35 cellular contexts compared by ENCODE assay signal in the genomic region with DNA sequence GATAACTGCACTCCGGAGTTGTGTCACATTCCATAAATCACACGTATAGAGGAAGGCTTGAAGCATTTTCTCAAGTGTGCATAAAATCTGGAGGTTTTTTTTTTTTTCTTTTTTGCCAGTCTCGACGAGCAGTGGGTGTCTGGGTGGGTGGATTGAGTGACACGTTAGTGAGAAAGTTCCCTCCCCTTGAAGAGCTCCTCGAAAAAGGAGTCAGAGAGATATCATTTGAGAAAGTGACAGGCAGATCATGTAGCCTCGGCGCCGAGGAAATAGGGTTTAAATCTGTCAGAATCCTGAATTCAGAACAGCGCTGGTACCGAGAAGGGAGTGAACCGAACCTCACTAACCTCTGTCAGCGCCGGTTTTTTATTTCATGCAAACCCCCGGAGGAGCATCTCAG.
"Had no signal": no experiment of that assay in that cellular context is flagged by ENCODE, and none has a peak within 500 bp of the region (broad histone marks: within the 10 kb centered on the region; RNA-seq: fewer than 3 reads in every experiment).

No MANE protein-coding gene starts in this region.

- H3K4me3 Mint-ChIP-seq: activated CD4-positive, alpha-beta T cell treated with anti-CD3 and anti-CD28 coated beads for 36 hours; activated CD4-positive, alpha-beta T cell treated with anti-CD3 and anti-CD28 coated beads, Interleukin-2, amount 10 ng/mL, durations not matched to agents 7 days and 5 days; activated naive CD4-positive, alpha-beta T cell treated with anti-CD3 and anti-CD28 coated beads for 36 hours; activated naive CD8-positive, alpha-beta T cell treated with anti-CD3 and anti-CD28 coated beads, Interleukin-2, amount 50 U/mL, for 24 hours; activated T-cell treated with anti-CD3 and anti-CD28 coated beads, Interleukin-2, amount 50 U/mL, for 4 hours; activated T-helper 1 cell treated with anti-CD3 and anti-CD28 coated beads, Interleukin-12 subunit alpha, Interleukin-12 subunit beta, Interleukin-2, Interleukin-4 antibody, amounts not matched to agents 30 ng/mL and 10 ng/mL and 1 ng/mL, durations not matched to agents 14 hours and 24 hours and 36 hours; T-helper 1 cell treated with Interleukin-12 subunit alpha and Interleukin-12 subunit beta and Interleukin-4 antibody, amounts not matched to agents 30 μg/mL and 1 μg/mL, for 36 hours; T-helper 2 cell treated with Interferon-gamma antibody and Interleukin-4, amounts not matched to agents 5 μg/mL and 100 μg/mL, for 36 hours; WTC11 had no signal

- H3K9me3 ChIP-seq: Peyer's patch, SJSA1, SK-N-SH had no signal

- H3K36me3 ChIP-seq: brain microvascular endothelial cell, cardiac muscle cell, Peyer's patch, SJSA1 had no signal

- DNase-seq: activated CD4-positive, alpha-beta T cell treated with anti-CD3 and anti-CD28 coated beads for 36 hours; activated CD4-positive, alpha-beta T cell treated with anti-CD3 and anti-CD28 coated beads, Interleukin-2, amount 10 ng/mL, durations not matched to agents 7 days and 5 days; activated CD4-positive, alpha-beta T cell treated with anti-CD3 and anti-CD28 coated beads, Interleukin-2, amount 50 U/mL, for 48 hours; activated CD8-positive, alpha-beta memory T cell treated with anti-CD3 and anti-CD28 coated beads, Interleukin-2, amount 50 U/mL, for 4 hours; activated gamma-delta T cell treated with Interleukin-2 at 50 U/mL for 16 hours; activated naive CD4-positive, alpha-beta T cell treated with anti-CD3 and anti-CD28 coated beads for 36 hours; activated naive CD8-positive, alpha-beta T cell treated with anti-CD3 and anti-CD28 coated beads, Interleukin-2, amount 50 U/mL, for 24 hours; activated T-cell treated with anti-CD3 and anti-CD28 coated beads for 4 hours; activated T-cell treated with anti-CD3 and anti-CD28 coated beads, Interleukin-2, amount 50 U/mL, for 4 hours; aorta; brain microvascular endothelial cell; cerebellar nuclear complex; NCI-H1105; NCI-H1417 treated with DMSO at 0.1 percent for 48 hours; NCI-H187 treated with DMSO at 0.1 percent for 48 hours; NCI-H2081 treated with DMSO at 0.1 percent for 48 hours; NCI-H226; NCI-H446 treated with DMSO at 0.1 percent for 48 hours; NCI-H524; NCI-H69; NCI-H82; PC-3; Peyer's patch; RPMI8226; SHP77 treated with DMSO at 0.1 percent for 48 hours; SK-N-SH had no signal

- ATAC-seq: activated CD4-positive, alpha-beta T cell treated with anti-CD3 and anti-CD28 coated beads for 36 hours; activated CD4-positive, CD25-positive, alpha-beta regulatory T cell treated with anti-CD3 and anti-CD28 coated beads, Interleukin-2, amount 50 U/mL, for 24 hours; activated naive CD4-positive, alpha-beta T cell treated with anti-CD3 and anti-CD28 coated beads, Interleukin-2, amount 50 U/mL, for 72 hours; activated naive CD8-positive, alpha-beta T cell treated with anti-CD3 and anti-CD28 coated beads, Interleukin-2, amount 50 U/mL, for 24 hours; activated T-cell treated with anti-CD3 and anti-CD28 coated beads, Interleukin-2, amount 50 U/mL, for 4 hours; K562; PC-3; WTC11 had no signal

- H3K9me3 Mint-ChIP-seq: activated CD4-positive, alpha-beta T cell treated with anti-CD3 and anti-CD28 coated beads, Interleukin-2, amount 10 ng/mL, durations not matched to agents 7 days and 5 days; activated naive CD4-positive, alpha-beta T cell treated with anti-CD3 and anti-CD28 coated beads for 36 hours; activated naive CD4-positive, alpha-beta T cell treated with anti-CD3 and anti-CD28 coated beads, Interleukin-2, amount 50 U/mL, for 72 hours; activated naive CD8-positive, alpha-beta T cell treated with anti-CD3 and anti-CD28 coated beads, Interleukin-2, amount 50 U/mL, for 24 hours; activated T-cell treated with anti-CD3 and anti-CD28 coated beads, Interleukin-2, amount 50 U/mL, for 4 hours; T-helper 1 cell treated with Interleukin-12 subunit alpha and Interleukin-12 subunit beta and Interleukin-4 antibody, amounts not matched to agents 30 μg/mL and 1 μg/mL, for 36 hours; T-helper 2 cell treated with Interferon-gamma antibody and Interleukin-4, amounts not matched to agents 5 μg/mL and 100 μg/mL, for 36 hours; WTC11 had no signal

- H3K27ac ChIP-seq: brain microvascular endothelial cell, cardiac muscle cell, Peyer's patch, SJSA1 had no signal

- H3K4me1 ChIP-seq: Peyer's patch, SJSA1 had no signal

- H3K4me3 ChIP-seq: cardiac muscle cell, K562, Peyer's patch, SJSA1 had no signal

- H3K4me2 ChIP-seq: SK-N-SH had no signal

- H3K9ac ChIP-seq: SK-N-SH had no signal

- H3K36me3 Mint-ChIP-seq: activated naive CD4-positive, alpha-beta T cell treated with anti-CD3 and anti-CD28 coated beads, Interleukin-2, amount 50 U/mL, for 72 hours; WTC11 had no signal

- H3K27ac Mint-ChIP-seq: activated CD4-positive, alpha-beta T cell treated with anti-CD3 and anti-CD28 coated beads for 36 hours; activated CD4-positive, alpha-beta T cell treated with anti-CD3 and anti-CD28 coated beads, Interleukin-2, amount 10 ng/mL, durations not matched to agents 7 days and 5 days; activated naive CD4-positive, alpha-beta T cell treated with anti-CD3 and anti-CD28 coated beads for 36 hours; activated naive CD4-positive, alpha-beta T cell treated with anti-CD3 and anti-CD28 coated beads, Interleukin-2, amount 50 U/mL, for 72 hours; activated naive CD8-positive, alpha-beta T cell treated with anti-CD3 and anti-CD28 coated beads, Interleukin-2, amount 50 U/mL, for 24 hours; activated T-helper 1 cell treated with anti-CD3 and anti-CD28 coated beads, Interleukin-12 subunit alpha, Interleukin-12 subunit beta, Interleukin-2, Interleukin-4 antibody, amounts not matched to agents 30 ng/mL and 10 ng/mL and 1 ng/mL, durations not matched to agents 14 hours and 24 hours and 36 hours; T-helper 1 cell treated with Interleukin-12 subunit alpha and Interleukin-12 subunit beta and Interleukin-4 antibody, amounts not matched to agents 30 μg/mL and 1 μg/mL, for 36 hours; T-helper 2 cell treated with Interferon-gamma antibody and Interleukin-4, amounts not matched to agents 5 μg/mL and 100 μg/mL, for 36 hours; WTC11 had no signal

- H3K27me3 ChIP-seq: brain microvascular endothelial cell, cardiac muscle cell, Peyer's patch, SJSA1 had no signal
